ENCODE assay signal across 26 cellular contexts in the genomic region with DNA sequence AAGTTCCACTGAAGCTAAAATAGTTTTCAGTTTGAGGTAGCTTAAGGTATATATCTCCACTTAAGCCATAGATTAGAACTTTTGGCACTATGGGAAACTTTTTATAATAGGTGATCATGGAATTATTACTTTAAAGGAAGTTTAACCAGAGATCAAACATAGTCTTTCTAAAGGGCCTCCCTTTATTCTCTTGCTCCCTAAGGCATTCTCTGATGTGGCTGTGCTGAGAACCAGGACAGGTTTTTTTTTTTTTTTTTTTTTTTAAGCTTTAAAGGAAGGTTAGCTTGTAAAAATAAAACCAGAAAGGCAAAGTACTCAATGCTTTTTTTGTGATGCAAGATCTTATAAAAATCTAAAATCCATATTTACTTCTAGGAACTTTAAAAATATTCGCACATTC. TPM values are rescaled to one million over a fixed set of nuclear protein-coding genes. Genes with fewer than 3 reads are reported as not detected.
DNase-seq lines count a peak whose midpoint lies in the region; ATAC-seq and TF ChIP-seq lines count a peak whose summit lies in the region.
"Had no signal": no experiment of that assay in that cellular context is flagged by ENCODE, and none has a peak within 500 bp of the region (broad histone marks: within the 10 kb centered on the region; RNA-seq: fewer than 3 reads in every experiment).

No MANE protein-coding gene starts in this region.

- no peak for DNase-seq in stimulated activated naive CD8-positive, alpha-beta T cell treated with anti-CD3 and anti-CD28 coated beads, Interleukin-15, amount 100 ng/mL, for 72 hours
- no peak for DNase-seq in stimulated activated naive CD8-positive, alpha-beta T cell treated with anti-CD3 and anti-CD28 coated beads, Interleukin-15, Interleukin-2, amounts not matched to agents 100 U/mL and 50 U/mL, for 24 hours
- peak; percentile 8 for DNase-seq in LoVo (ENCODE audit: low spot score)
- no peak for DNase-seq in chondrocyte (ENCODE audit: low spot score)
- no peak for DNase-seq in HuH-7 (ENCODE audit: low spot score)
- no peak for DNase-seq in activated CD4-positive, alpha-beta memory T cell treated with anti-CD3 and anti-CD28 coated beads, Interleukin-2, amount 10 ng/mL, durations not matched to agents 7 days and 5 days
- DNase-seq in activated T-cell treated with anti-CD3 and anti-CD28 coated beads, Interleukin-2, amount 50 U/mL, for 1 hour, result no peak
- DNase-seq: activated CD4-positive, alpha-beta T cell treated with anti-CD3 and anti-CD28 coated beads for 4 hours; activated naive CD4-positive, alpha-beta T cell; activated T-cell treated with anti-CD3 and anti-CD28 coated beads, Interleukin-2, amount 50 U/mL, for 4 hours; amniotic stem cell; COR-L47; DMS79 treated with DMSO at 0.1 percent for 48 hours; effector CD4-positive, alpha-beta T cell; head of caudate nucleus; mucosa of descending colon; NCI-H1092; NCI-H187; ovary; retina; SK-N-SH; small intestine; stimulated activated CD4-positive, alpha-beta T cell treated with anti-CD3 and anti-CD28 coated beads, Interleukin-1b, Interleukin-23, amount 100 ng/mL, for 48 hours; T-helper 2 cell had no signal

- peaks cover 8% of the 10 kb centered on the region for H3K27me3 Mint-ChIP-seq in stimulated activated naive CD8-positive, alpha-beta T cell treated with anti-CD3 and anti-CD28 coated beads, Interleukin-15, amount 100 ng/mL, for 72 hours
- H3K27me3 Mint-ChIP-seq in chondrocyte (ENCODE audit: low read depth), result no peaks in the 10 kb centered on the region
- no peaks in the 10 kb centered on the region for H3K27me3 Mint-ChIP-seq in activated CD4-positive, alpha-beta memory T cell treated with anti-CD3 and anti-CD28 coated beads, Interleukin-2, amount 10 ng/mL, durations not matched to agents 7 days and 5 days

- POLR2A ChIA-PET in activated CD4-positive, alpha-beta memory T cell treated with anti-CD3 and anti-CD28 coated beads, Interleukin-2, amount 10 ng/mL, durations not matched to agents 7 days and 5 days (lab: Charles Lee), result interaction anchor here (4.4 kb wide), 1 partner anchor 22 kb away, joined by 29 read pairs; the partner anchor contains the start of gene RAB6A

- no peaks in the 10 kb centered on the region for H3K9me3 Mint-ChIP-seq in stimulated activated naive CD8-positive, alpha-beta T cell treated with anti-CD3 and anti-CD28 coated beads, Interleukin-15, amount 100 ng/mL, for 72 hours
- H3K9me3 Mint-ChIP-seq in chondrocyte (ENCODE audit: low read depth), result no peaks in the 10 kb centered on the region
- no peaks in the 10 kb centered on the region for H3K9me3 Mint-ChIP-seq in activated CD4-positive, alpha-beta memory T cell treated with anti-CD3 and anti-CD28 coated beads, Interleukin-2, amount 10 ng/mL, durations not matched to agents 7 days and 5 days
- H3K9me3 Mint-ChIP-seq: activated T-cell treated with anti-CD3 and anti-CD28 coated beads, Interleukin-2, amount 50 U/mL, for 4 hours; natural killer cell treated with Interleukin-12 subunit alpha and Interleukin-12 subunit beta and Interleukin-15 and Interleukin-18, amount 100 ng/mL, for 72 hours had no signal

- ATAC-seq in stimulated activated naive CD8-positive, alpha-beta T cell treated with anti-CD3 and anti-CD28 coated beads, Interleukin-15, amount 100 ng/mL, for 72 hours, result no peak
- ATAC-seq in stimulated activated naive CD8-positive, alpha-beta T cell treated with anti-CD3 and anti-CD28 coated beads, Interleukin-15, Interleukin-2, amounts not matched to agents 100 U/mL and 50 U/mL, for 24 hours, result no peak
- no peak for ATAC-seq in HG03354 (IDR thresholded peaks at IDR 0.05; ENCODE audit: poor library complexity, severe bottlenecking, unreplicated experiment)
- ATAC-seq: activated T-cell treated with anti-CD3 and anti-CD28 coated beads, Interleukin-2, amount 50 U/mL, for 4 hours; mucosa of descending colon; natural killer cell treated with Interleukin-12 subunit alpha and Interleukin-12 subunit beta and Interleukin-15 and Interleukin-18, amount 100 ng/mL, for 72 hours had no signal

- peaks cover 39% of the 10 kb centered on the region for H3K4me1 Mint-ChIP-seq in stimulated activated naive CD8-positive, alpha-beta T cell treated with anti-CD3 and anti-CD28 coated beads, Interleukin-15, amount 100 ng/mL, for 72 hours
- H3K4me1 Mint-ChIP-seq in chondrocyte (ENCODE audit: low read depth), result peaks cover 26% of the 10 kb centered on the region
- H3K4me1 Mint-ChIP-seq in activated CD4-positive, alpha-beta memory T cell treated with anti-CD3 and anti-CD28 coated beads, Interleukin-2, amount 10 ng/mL, durations not matched to agents 7 days and 5 days, result peaks cover 33% of the 10 kb centered on the region

- no peak for TF ChIP-seq CTCF in chondrocyte (IDR thresholded peaks at IDR 0.05)

- H3K36me3 Mint-ChIP-seq in chondrocyte (ENCODE audit: low read depth), result no peaks in the 10 kb centered on the region
- no peaks in the 10 kb centered on the region for H3K36me3 Mint-ChIP-seq in activated CD4-positive, alpha-beta memory T cell treated with anti-CD3 and anti-CD28 coated beads, Interleukin-2, amount 10 ng/mL, durations not matched to agents 7 days and 5 days (ENCODE audit: low read depth)
- H3K36me3 Mint-ChIP-seq: natural killer cell treated with Interleukin-12 subunit alpha and Interleukin-12 subunit beta and Interleukin-15 and Interleukin-18, amount 100 ng/mL, for 72 hours had no signal

- H3K4me3 Mint-ChIP-seq in stimulated activated naive CD8-positive, alpha-beta T cell treated with anti-CD3 and anti-CD28 coated beads, Interleukin-15, amount 100 ng/mL, for 72 hours, result peak overlapping the region in 1 of 2 donors; percentile 20
- no peak overlapping the region for H3K4me3 Mint-ChIP-seq in chondrocyte (ENCODE audit: unreplicated experiment)
- no peak overlapping the region for H3K4me3 Mint-ChIP-seq in activated CD4-positive, alpha-beta memory T cell treated with anti-CD3 and anti-CD28 coated beads, Interleukin-2, amount 10 ng/mL, durations not matched to agents 7 days and 5 days
- H3K4me3 Mint-ChIP-seq: activated T-cell treated with anti-CD3 and anti-CD28 coated beads, Interleukin-2, amount 50 U/mL, for 4 hours had no signal

- CTCF ChIA-PET in activated CD4-positive, alpha-beta memory T cell treated with anti-CD3 and anti-CD28 coated beads, Interleukin-2, amount 10 ng/mL, durations not matched to agents 7 days and 5 days (lab: Charles Lee), result interaction anchor here (0.6 to 1.2 kb wide), 3 partner anchors 20 to 27 kb away, joined by 3 to 6 read pairs (median 3); partner anchors contain the start of gene RAB6A

- peak overlapping the region; percentile 98 to 99 for H3K27ac Mint-ChIP-seq in stimulated activated naive CD8-positive, alpha-beta T cell treated with anti-CD3 and anti-CD28 coated beads, Interleukin-15, amount 100 ng/mL, for 72 hours
- H3K27ac Mint-ChIP-seq in chondrocyte (ENCODE audit: unreplicated experiment), result peak overlapping the region; percentile 77
- no peak overlapping the region for H3K27ac Mint-ChIP-seq in activated CD4-positive, alpha-beta memory T cell treated with anti-CD3 and anti-CD28 coated beads, Interleukin-2, amount 10 ng/mL, durations not matched to agents 7 days and 5 days

RNA-seq across cellular contexts. Expression of gene MRPL48, which starts 2.9 kb away (rescaled TPM):
- 21.2 to 29.8 TPM (median 25.8 TPM) in 3 replicates for total RNA-seq in chondrocyte
- 10 to 100 TPM; 35.9 to 45.5 TPM for total RNA-seq in activated CD4-positive, alpha-beta memory T cell treated with anti-CD3 and anti-CD28 coated beads, Interleukin-2, amount 10 ng/mL, durations not matched to agents 7 days and 5 days

RNA-seq across cellular contexts. Expression of gene RAB6A, which starts 23.9 kb away (rescaled TPM):
- 173 to 188 TPM (median 185 TPM) in 3 replicates for total RNA-seq in chondrocyte
- 100 to 1,000 TPM; 104 to 108 TPM for total RNA-seq in activated CD4-positive, alpha-beta memory T cell treated with anti-CD3 and anti-CD28 coated beads, Interleukin-2, amount 10 ng/mL, durations not matched to agents 7 days and 5 days
